10 cellular contexts compared by ENCODE assay signal in genomic region chr5:96067902-96068614, GRCh38.
DNase-seq lines count a peak whose midpoint lies in the region; ATAC-seq and TF ChIP-seq lines count a peak whose summit lies in the region.
"Had no signal": no experiment of that assay in that cellular context is flagged by ENCODE, and none has a peak within 500 bp of the region (broad histone marks: within the 10 kb centered on the region; RNA-seq: fewer than 3 reads in every experiment).

No MANE protein-coding gene starts in this region.

- no peak for TF ChIP-seq CTCF in Caco-2 (IDR thresholded peaks at IDR 0.05; ENCODE audit: insufficient read depth in 1 of 2, low read depth in 1 of 2, low read length in 1 of 2, severe bottlenecking in 1 of 2, unreplicated experiment in 1 of 2)

- H3K27ac ChIP-seq in mesodermal cell (ENCODE audit: low read depth, low read length, severe bottlenecking), result peak overlapping the region; percentile 83
- H3K27ac ChIP-seq: SK-N-MC had no signal

- H3K9me3 Mint-ChIP-seq in Caco-2 (ENCODE audit: unreplicated experiment), result no peaks in the 10 kb centered on the region
- H3K9me3 Mint-ChIP-seq in stimulated activated memory B cell treated with anti-CD40 and anti-IgM and Interleukin-4, amounts not matched to agents 10 μg/mL and 1 μg/mL and 100 μg/mL, for 72 hours, result no peaks in the 10 kb centered on the region
- H3K9me3 Mint-ChIP-seq: nephron progenitor cell had no signal

- H3K4me3 ChIP-seq in Caco-2 (ENCODE audit: low read depth, low read length) (no peak overlapping the region), mesodermal cell (ENCODE audit: extremely low read depth, insufficient read depth, low read length, poor library complexity, severe bottlenecking) (no peak overlapping the region)
- H3K4me3 ChIP-seq: SK-N-MC had no signal

- DNase-seq in Caco-2 (peak; percentile 47 to 73), HT-29 (ENCODE audit: low spot score) (peak; percentile 59), amniotic epithelial cell (ENCODE audit: low read depth) (peak; percentile 93)
- no peak for DNase-seq in effector CD4-positive, alpha-beta T cell
- DNase-seq: nephron progenitor cell had no signal

- POLR2A ChIA-PET in Caco-2 (lab: Charles Lee), result no interaction called here

- H3K9me3 ChIP-seq in Caco-2 (no peaks in the 10 kb centered on the region), mesodermal cell (ENCODE audit: control insufficient read depth, low read length) (no peaks in the 10 kb centered on the region)

- intact Hi-C loops in Caco-2 (cut with micrococcal nuclease; ENCODE audit: unreplicated experiment), result loop anchor here (5.0 kb wide), 1 partner anchor 106 kb away; the partner anchor contains the start of gene ELL2

- no peaks in the 10 kb centered on the region for H3K27me3 Mint-ChIP-seq in Caco-2 (ENCODE audit: insufficient read depth, unreplicated experiment)
- no peaks in the 10 kb centered on the region for H3K27me3 Mint-ChIP-seq in stimulated activated memory B cell treated with anti-CD40 and anti-IgM and Interleukin-4, amounts not matched to agents 10 μg/mL and 1 μg/mL and 100 μg/mL, for 72 hours

- 82 to 88% methylated on average over 2 to 6 of the region's 6 CpGs for WGBS in mesodermal cell (ENCODE audit: insufficient coverage in 2 of 2), 2 experiments

- H3K27me3 ChIP-seq in Caco-2 (replicated peaks; ENCODE audit: control insufficient read depth, insufficient read depth, low read length), result no peaks in the 10 kb centered on the region

- H3K27ac Mint-ChIP-seq in Caco-2 (ENCODE audit: unreplicated experiment), result peak overlapping the region; percentile 69
- no peak overlapping the region for H3K27ac Mint-ChIP-seq in stimulated activated memory B cell treated with anti-CD40 and anti-IgM and Interleukin-4, amounts not matched to agents 10 μg/mL and 1 μg/mL and 100 μg/mL, for 72 hours
- H3K27ac Mint-ChIP-seq: nephron progenitor cell had no signal

- no peak overlapping the region for H3K4me3 Mint-ChIP-seq in Caco-2 (ENCODE audit: unreplicated experiment)
- no peak overlapping the region for H3K4me3 Mint-ChIP-seq in stimulated activated memory B cell treated with anti-CD40 and anti-IgM and Interleukin-4, amounts not matched to agents 10 μg/mL and 1 μg/mL and 100 μg/mL, for 72 hours
- H3K4me3 Mint-ChIP-seq: nephron progenitor cell had no signal

- CTCF ChIA-PET in Caco-2 (lab: Charles Lee), result no interaction called here

- peaks cover 34% of the 10 kb centered on the region for H3K4me1 Mint-ChIP-seq in Caco-2 (ENCODE audit: low read depth, unreplicated experiment)
- H3K4me1 Mint-ChIP-seq in stimulated activated memory B cell treated with anti-CD40 and anti-IgM and Interleukin-4, amounts not matched to agents 10 μg/mL and 1 μg/mL and 100 μg/mL, for 72 hours, result peaks cover 6% of the 10 kb centered on the region

- H3K4me1 ChIP-seq in Caco-2 (peaks cover 29% of the 10 kb centered on the region), mesodermal cell (ENCODE audit: control insufficient read depth, insufficient read depth, low read length, poor library complexity, severe bottlenecking) (peaks cover 37% of the 10 kb centered on the region)

- no peaks in the 10 kb centered on the region for H3K36me3 Mint-ChIP-seq in Caco-2 (ENCODE audit: insufficient read depth, unreplicated experiment)
- H3K36me3 Mint-ChIP-seq in stimulated activated memory B cell treated with anti-CD40 and anti-IgM and Interleukin-4, amounts not matched to agents 10 μg/mL and 1 μg/mL and 100 μg/mL, for 72 hours, result no peaks in the 10 kb centered on the region

- ATAC-seq in GM21529 (IDR thresholded peaks at IDR 0.05; ENCODE audit: unreplicated experiment) (no peak), HG03565 (IDR thresholded peaks at IDR 0.05; ENCODE audit: unreplicated experiment) (no peak)
- ATAC-seq in stimulated activated memory B cell treated with anti-CD40 and anti-IgM and Interleukin-4, amounts not matched to agents 10 μg/mL and 1 μg/mL and 100 μg/mL, for 72 hours, result no peak

- TSS peak; percentile 55 for BruUV-seq in Caco-2 (replicated peaks; lab: Mats Ljungman, UMichigan)

- H3K36me3 ChIP-seq in Caco-2 (ENCODE audit: control insufficient read depth, insufficient read depth, low read length), result no peaks in the 10 kb centered on the region
- no peaks in the 10 kb centered on the region for H3K36me3 ChIP-seq in mesodermal cell (ENCODE audit: control insufficient read depth, insufficient read depth, low read length)
